14 cellular contexts compared by ENCODE assay signal in genomic region chr15:64599716-64600115, GRCh38.
DNase-seq lines count a peak whose midpoint lies in the region; ATAC-seq, FAIRE-seq and TF ChIP-seq lines count a peak whose summit lies in the region.
"Had no signal": no experiment of that assay in that cellular context is flagged by ENCODE, and none has a peak within 500 bp of the region (broad histone marks: within the 10 kb centered on the region; RNA-seq: fewer than 3 reads in every experiment).

No MANE protein-coding gene starts in this region.

- peak overlapping the region; percentile 13 for H3K4me3 Mint-ChIP-seq in activated T-helper 17 cell treated with anti-CD3 and anti-CD28 coated beads, Interleukin-2, amount 50 U/mL, for 72 hours
- H3K4me3 Mint-ChIP-seq: CD14-positive monocyte, neural progenitor cell had no signal

- no peaks in the 10 kb centered on the region for H3K9me3 Mint-ChIP-seq in activated T-helper 17 cell treated with anti-CD3 and anti-CD28 coated beads, Interleukin-2, amount 50 U/mL, for 72 hours
- H3K9me3 Mint-ChIP-seq: CD14-positive monocyte, neural progenitor cell had no signal

- DNase-seq in EL: peak; percentile 58
- peak; percentile 23 to 51 for DNase-seq in foreskin keratinocyte
- DNase-seq in GM12892 (ENCODE audit: insufficient read length): no peak
- DNase-seq in dorsolateral prefrontal cortex: no peak
- no peak for DNase-seq in Ammon's horn (ENCODE audit: low spot score)
- DNase-seq in HT-29 (ENCODE audit: low spot score): no peak
- DNase-seq: caudate nucleus, HCEC 1CT, hippocampal formation, left ventricle myocardium superior had no signal

- H3K27me3 ChIP-seq in BLaER1 (no peaks in the 10 kb centered on the region), foreskin keratinocyte (no peaks in the 10 kb centered on the region), dorsolateral prefrontal cortex (no peaks in the 10 kb centered on the region)
- H3K27me3 ChIP-seq: neural progenitor cell had no signal

- H4K20me1 ChIP-seq in BLaER1: peaks cover 85% of the 10 kb centered on the region

- peaks cover 43% of the 10 kb centered on the region for H3K4me1 ChIP-seq in BLaER1
- peaks cover 25% of the 10 kb centered on the region for H3K4me1 ChIP-seq in foreskin keratinocyte

- H3K36me3 Mint-ChIP-seq in activated T-helper 17 cell treated with anti-CD3 and anti-CD28 coated beads, Interleukin-2, amount 50 U/mL, for 72 hours (ENCODE audit: low read depth): no peaks in the 10 kb centered on the region
- H3K36me3 Mint-ChIP-seq: CD14-positive monocyte had no signal

- TF ChIP-seq POLR2A in GM12892 (IDR thresholded peaks at IDR 0.05; ENCODE audit: low read depth, low read length): no peak

- no peaks in the 10 kb centered on the region for H3K27me3 Mint-ChIP-seq in activated T-helper 17 cell treated with anti-CD3 and anti-CD28 coated beads, Interleukin-2, amount 50 U/mL, for 72 hours

- peak overlapping the region; percentile 1; the same call in 1 of the 2 replicates for H3K4me2 ChIP-seq in BLaER1
- H3K4me2 ChIP-seq: neural progenitor cell had no signal

- no peaks in the 10 kb centered on the region for H3K36me3 ChIP-seq in BLaER1
- H3K36me3 ChIP-seq: neural progenitor cell had no signal

- intact Hi-C loops in dorsolateral prefrontal cortex (cut with DNase I): no loop called here

- H3K4me3 ChIP-seq in BLaER1 (no peak overlapping the region), dorsolateral prefrontal cortex (no peak overlapping the region)
- H3K4me3 ChIP-seq: neural progenitor cell had no signal

- peaks cover 46% of the 10 kb centered on the region for H3K4me1 Mint-ChIP-seq in activated T-helper 17 cell treated with anti-CD3 and anti-CD28 coated beads, Interleukin-2, amount 50 U/mL, for 72 hours

- H3K27ac Mint-ChIP-seq in activated T-helper 17 cell treated with anti-CD3 and anti-CD28 coated beads, Interleukin-2, amount 50 U/mL, for 72 hours: peak overlapping the region; percentile 26
- H3K27ac Mint-ChIP-seq: CD14-positive monocyte, neural progenitor cell had no signal

- H3K9ac ChIP-seq in BLaER1: no peak overlapping the region
- H3K9ac ChIP-seq: neural progenitor cell had no signal

- no peak for FAIRE-seq in GM12892 (lab: Jason Lieb, UNC)

- no peak overlapping the region for H3K27ac ChIP-seq in BLaER1
- H3K27ac ChIP-seq in foreskin keratinocyte: peak overlapping the region; percentile 8
- peak overlapping the region in 1 of 59 donors; percentile 4 for H3K27ac ChIP-seq in dorsolateral prefrontal cortex
- H3K27ac ChIP-seq: neural progenitor cell had no signal

- no peak for ATAC-seq in activated T-helper 17 cell treated with anti-CD3 and anti-CD28 coated beads, Interleukin-2, amount 50 U/mL, for 72 hours (replicated peaks)
- peak; percentile 60 for ATAC-seq in foreskin keratinocyte
- ATAC-seq: left ventricle myocardium superior had no signal

- no peaks in the 10 kb centered on the region for H3K9me3 ChIP-seq in BLaER1

- TF ChIP-seq CTCF in foreskin keratinocyte (conservative IDR thresholded peaks at IDR 0.05) (no peak), dorsolateral prefrontal cortex (IDR thresholded peaks at IDR 0.05 in 54 of 56, conservative IDR thresholded peaks at IDR 0.05 in 2 of 56; ENCODE audit: low read depth in 1 of 56, partially characterized antibody in 56 of 56) (no peak)

Comparison
In these comparisons a context has a peak if more than half of its experiments do, and no peak if none do; other contexts are left out.
1. DNase-seq: peak in EL (single experiment) and foreskin keratinocyte (2 of 2); none in GM12892 (single experiment), dorsolateral prefrontal cortex (0 of 10), Ammon's horn (single experiment) and HT-29 (single experiment).